Comparison of ENCODE assay signal across 11 cellular contexts in genomic region chr7:152618427-152618826, GRCh38.
"Had no signal": no experiment of that assay in that cellular context is flagged by ENCODE, and none has a peak within 500 bp of the region (broad histone marks: within the 10 kb centered on the region; RNA-seq: fewer than 3 reads in every experiment).

No MANE protein-coding gene starts in this region.

- H3K9me3 ChIP-seq: HAP-1 had no signal

- H3K4me3 ChIP-seq: GM23248, GM23338, HAP-1 had no signal

- FAIRE-seq: H1, H54 had no signal

- ATAC-seq: GM23338, HCT116 had no signal

- H3K4me1 ChIP-seq: HAP-1 had no signal

- H2AFZ ChIP-seq: GM23248, GM23338 had no signal

- H3K9ac ChIP-seq: GM23248 had no signal

- H3K27ac ChIP-seq: GM23248 had no signal

- DNase-seq: GM23248, GOT3, H7, H9, HCEC 1CT, HFFc6 had no signal

- H3K36me3 ChIP-seq: HAP-1 had no signal

- H3K4me2 ChIP-seq: GM23338 had no signal
